ENCODE assay signal across 18 cellular contexts in genomic region chr19:40813182-40813581, GRCh38. TPM values are rescaled to one million over a fixed set of nuclear protein-coding genes. Genes with fewer than 3 reads are reported as not detected.
DNase-seq lines count a peak whose midpoint lies in the region; ATAC-seq, FAIRE-seq and TF ChIP-seq lines count a peak whose summit lies in the region.
"Had no signal": no experiment of that assay in that cellular context is flagged by ENCODE, and none has a peak within 500 bp of the region (broad histone marks: within the 10 kb centered on the region; RNA-seq: fewer than 3 reads in every experiment).

No MANE protein-coding gene starts in this region.

- intact Hi-C loops in lower lobe of right lung (cut with DNase I): no loop called here

- H2AFZ ChIP-seq in astrocyte (ENCODE audit: low read depth, low read length): no peak overlapping the region

- TF ChIP-seq CTCF in astrocyte (IDR thresholded peaks at IDR 0.05; ENCODE audit: insufficient read depth, low read depth, low read length): no peak
- TF ChIP-seq CTCF in lower lobe of right lung (IDR thresholded peaks at IDR 0.05): no peak
- TF ChIP-seq CTCF in endodermal cell (conservative IDR thresholded peaks at IDR 0.05): no peak

- no peaks in the 10 kb centered on the region for H3K27me3 Mint-ChIP-seq in activated naive CD4-positive, alpha-beta T cell treated with anti-CD3 and anti-CD28 coated beads, Interleukin-2, amount 50 U/mL, for 24 hours
- peaks cover 72% of the 10 kb centered on the region for H3K27me3 Mint-ChIP-seq in activated naive CD4-positive, alpha-beta T cell treated with anti-CD3 and anti-CD28 coated beads, Interleukin-2, amount 10 ng/mL, durations not matched to agents 7 days and 5 days
- H3K27me3 Mint-ChIP-seq in astrocyte (ENCODE audit: low read depth, unreplicated experiment) (peaks cover 16% of the 10 kb centered on the region), endodermal cell (ENCODE audit: insufficient read depth) (peaks cover 61% of the 10 kb centered on the region)

- H3K79me2 ChIP-seq in astrocyte (ENCODE audit: insufficient read depth, low read length): peaks cover 8% of the 10 kb centered on the region

- peaks cover 43% of the 10 kb centered on the region for H3K4me1 Mint-ChIP-seq in activated naive CD4-positive, alpha-beta T cell treated with anti-CD3 and anti-CD28 coated beads, Interleukin-2, amount 50 U/mL, for 24 hours
- peaks cover 52% of the 10 kb centered on the region for H3K4me1 Mint-ChIP-seq in activated naive CD4-positive, alpha-beta T cell treated with anti-CD3 and anti-CD28 coated beads, Interleukin-2, amount 10 ng/mL, durations not matched to agents 7 days and 5 days
- H3K4me1 Mint-ChIP-seq in astrocyte (ENCODE audit: low read depth, unreplicated experiment): peaks cover 19% of the 10 kb centered on the region
- peaks cover 14% of the 10 kb centered on the region for H3K4me1 Mint-ChIP-seq in endodermal cell

- H3K36me3 ChIP-seq in astrocyte (ENCODE audit: insufficient read depth, low read length) (peaks cover 4% of the 10 kb centered on the region), lower lobe of right lung (peaks cover 19% of the 10 kb centered on the region), endodermal cell (ENCODE audit: control insufficient read depth, insufficient read depth, low read length) (peaks cover 16% of the 10 kb centered on the region)

- CTCF ChIA-PET in activated naive CD4-positive, alpha-beta T cell treated with anti-CD3 and anti-CD28 coated beads, Interleukin-2, amount 10 ng/mL, durations not matched to agents 7 days and 5 days (lab: Charles Lee): no interaction called here

- H3K9me3 ChIP-seq in astrocyte (ENCODE audit: insufficient read depth, low read depth, low read length) (no peaks in the 10 kb centered on the region), lower lobe of right lung (no peaks in the 10 kb centered on the region), endodermal cell (ENCODE audit: control insufficient read depth, low read length) (no peaks in the 10 kb centered on the region)

- peak overlapping the region; percentile 93 for H3K4me3 Mint-ChIP-seq in activated naive CD4-positive, alpha-beta T cell treated with anti-CD3 and anti-CD28 coated beads, Interleukin-2, amount 50 U/mL, for 24 hours
- H3K4me3 Mint-ChIP-seq in activated naive CD4-positive, alpha-beta T cell treated with anti-CD3 and anti-CD28 coated beads, Interleukin-2, amount 10 ng/mL, durations not matched to agents 7 days and 5 days: no peak overlapping the region
- H3K4me3 Mint-ChIP-seq in astrocyte (ENCODE audit: unreplicated experiment): peak overlapping the region; percentile 62
- H3K4me3 Mint-ChIP-seq in endodermal cell: no peak overlapping the region

- H3K27ac ChIP-seq in astrocyte (ENCODE audit: low read depth, low read length): no peak overlapping the region
- no peak overlapping the region for H3K27ac ChIP-seq in lower lobe of right lung
- peak overlapping the region; percentile 17 for H3K27ac ChIP-seq in substantia nigra (ENCODE audit: low read depth, low read length, poor library complexity, severe bottlenecking)
- no peak overlapping the region for H3K27ac ChIP-seq in endodermal cell (ENCODE audit: low read depth, low read length)
- H3K27ac ChIP-seq: SK-N-MC had no signal

- 100% methylated on average over 2 of the region's 4 CpGs; no CpG with 5 or more reads in 1 of the 2 experiments for WGBS in endodermal cell (ENCODE audit: insufficient coverage in 1 of 2, insufficient read length in 1 of 2), 2 experiments

- ATAC-seq in lower lobe of right lung (peak; percentile 11 to 16), GM19463 (IDR thresholded peaks at IDR 0.05; ENCODE audit: unreplicated experiment) (no peak)

- H3K4me1 ChIP-seq in astrocyte (ENCODE audit: insufficient read depth, low read length) (peaks cover 11% of the 10 kb centered on the region), lower lobe of right lung (peaks cover 47% of the 10 kb centered on the region), endodermal cell (ENCODE audit: control insufficient read depth, insufficient read depth, low read length) (no peaks in the 10 kb centered on the region)

- no peaks in the 10 kb centered on the region for H3K9me3 Mint-ChIP-seq in activated naive CD4-positive, alpha-beta T cell treated with anti-CD3 and anti-CD28 coated beads, Interleukin-2, amount 50 U/mL, for 24 hours
- H3K9me3 Mint-ChIP-seq in activated naive CD4-positive, alpha-beta T cell treated with anti-CD3 and anti-CD28 coated beads, Interleukin-2, amount 10 ng/mL, durations not matched to agents 7 days and 5 days: no peaks in the 10 kb centered on the region
- H3K9me3 Mint-ChIP-seq in astrocyte (ENCODE audit: unreplicated experiment): no peaks in the 10 kb centered on the region
- no peaks in the 10 kb centered on the region for H3K9me3 Mint-ChIP-seq in endodermal cell

- no peak for DNase-seq in activated naive CD4-positive, alpha-beta T cell treated with anti-CD3 and anti-CD28 coated beads, Interleukin-2, amount 10 ng/mL, durations not matched to agents 7 days and 5 days
- DNase-seq in astrocyte (ENCODE audit: low read depth) (no peak), lower lobe of right lung (peak; percentile 61), substantia nigra (lab: John Stamatoyannopoulos, UW) (peak in 1 of 49 donors; percentile 55), endodermal cell (no peak), T-helper 1 cell (no peak)
- DNase-seq: activated effector memory CD4-positive, alpha-beta T cell treated with Interleukin-2 at 50 U/mL for 16 hours; COR-L47; GF-D8 had no signal

- no peak overlapping the region for H3K4me2 ChIP-seq in astrocyte (ENCODE audit: low read length)

- H3K27me3 ChIP-seq in astrocyte (ENCODE audit: insufficient read depth, low read length) (peaks cover 11% of the 10 kb centered on the region), lower lobe of right lung (ENCODE audit: low read depth) (no peaks in the 10 kb centered on the region), endodermal cell (ENCODE audit: control insufficient read depth, insufficient read depth, low read length, poor library complexity, severe bottlenecking) (no peaks in the 10 kb centered on the region)

- FAIRE-seq in astrocyte (lab: Jason Lieb, UNC): no peak
- FAIRE-seq: A204.1 had no signal

- H4K20me1 ChIP-seq in astrocyte (ENCODE audit: insufficient read depth, low read length): peaks cover 19% of the 10 kb centered on the region

- no peak overlapping the region for H3K27ac Mint-ChIP-seq in activated naive CD4-positive, alpha-beta T cell treated with anti-CD3 and anti-CD28 coated beads, Interleukin-2, amount 50 U/mL, for 24 hours
- H3K27ac Mint-ChIP-seq in activated naive CD4-positive, alpha-beta T cell treated with anti-CD3 and anti-CD28 coated beads, Interleukin-2, amount 10 ng/mL, durations not matched to agents 7 days and 5 days: no peak overlapping the region
- H3K27ac Mint-ChIP-seq in astrocyte (ENCODE audit: unreplicated experiment) (peak overlapping the region; percentile 62), endodermal cell (no peak overlapping the region)

- H3K4me3 ChIP-seq in astrocyte (ENCODE audit: insufficient read depth, low read depth, low read length): no peak overlapping the region
- H3K4me3 ChIP-seq in lower lobe of right lung: no peak overlapping the region
- no peak overlapping the region for H3K4me3 ChIP-seq in endodermal cell (ENCODE audit: low read length)
- H3K4me3 ChIP-seq: SK-N-MC had no signal

- H3K9ac ChIP-seq in astrocyte (ENCODE audit: low read length): no peak overlapping the region
- no peak overlapping the region for H3K9ac ChIP-seq in endodermal cell (ENCODE audit: extremely low read depth, low read length, poor library complexity, severe bottlenecking)

- no peaks in the 10 kb centered on the region for H3K36me3 Mint-ChIP-seq in activated naive CD4-positive, alpha-beta T cell treated with anti-CD3 and anti-CD28 coated beads, Interleukin-2, amount 50 U/mL, for 24 hours
- H3K36me3 Mint-ChIP-seq in activated naive CD4-positive, alpha-beta T cell treated with anti-CD3 and anti-CD28 coated beads, Interleukin-2, amount 10 ng/mL, durations not matched to agents 7 days and 5 days: peaks cover 24% of the 10 kb centered on the region
- peaks cover 6% of the 10 kb centered on the region for H3K36me3 Mint-ChIP-seq in astrocyte (ENCODE audit: low read depth, unreplicated experiment)
- peaks cover 6% of the 10 kb centered on the region for H3K36me3 Mint-ChIP-seq in endodermal cell (ENCODE audit: low read depth)

RNA-seq across cellular contexts. Expression of gene EGLN2, which starts 14.2 kb away (rescaled TPM):
- total RNA-seq in astrocyte: 82.1 and 84.6 TPM in 2 replicates
- total RNA-seq in lower lobe of right lung: 188 TPM
- total RNA-seq in endodermal cell: 10 to 100 TPM; 87.4 to 99.8 TPM
- polyA plus RNA-seq in endodermal cell (2013, experiment 1 of 2): 58.5 TPM
- polyA plus RNA-seq in endodermal cell (2013, experiment 2 of 2): 55.2 TPM

RNA-seq across cellular contexts. Expression of gene RAB4B, which starts 35.1 kb away (rescaled TPM):
- total RNA-seq in astrocyte (18.8 and 21.0 TPM in 2 replicates), lower lobe of right lung (48.5 TPM), endodermal cell (10 to 100 TPM; 29.2 to 34.1 TPM)
- 30.7 TPM for polyA plus RNA-seq in endodermal cell (2013, experiment 1 of 2)
- 28.4 TPM for polyA plus RNA-seq in endodermal cell (2013, experiment 2 of 2)

RNA-seq across cellular contexts. Expression of gene CYP2A6, which starts 37.1 kb away (rescaled TPM):
- total RNA-seq in astrocyte (not detected in 2 replicates), lower lobe of right lung (2.0 TPM), endodermal cell (not detected)
- polyA plus RNA-seq in endodermal cell (2013, experiment 1 of 2): not detected
- not detected for polyA plus RNA-seq in endodermal cell (2013, experiment 2 of 2)
- total RNA-seq: activated CD8-positive, alpha-beta memory T cell treated with anti-CD3 and anti-CD28 coated beads for 36 hours; HT-29; pulmonary artery endothelial cell; urinary bladder had no signal

RNA-seq across cellular contexts. Expression of gene MIA, which starts 37.9 kb away (rescaled TPM):
- 2.5 TPM in 2 replicates for total RNA-seq in astrocyte
- 1.7 TPM for total RNA-seq in lower lobe of right lung
- not detected for total RNA-seq in endodermal cell
- polyA plus RNA-seq in endodermal cell (2013, experiment 1 of 2): 3.2 TPM
- 5.2 TPM for polyA plus RNA-seq in endodermal cell (2013, experiment 2 of 2)
- total RNA-seq: activated CD8-positive, alpha-beta memory T cell treated with anti-CD3 and anti-CD28 coated beads for 36 hours; mesenteric fat pad had no signal

Comparison
In these comparisons a context has a peak if more than half of its experiments do, and no peak if none do; other contexts are left out.
1. H3K4me3 Mint-ChIP-seq: peak in activated naive CD4-positive, alpha-beta T cell treated with anti-CD3 and anti-CD28 coated beads, Interleukin-2, amount 50 U/mL, for 24 hours (single experiment) and astrocyte (single experiment); none in activated naive CD4-positive, alpha-beta T cell treated with anti-CD3 and anti-CD28 coated beads, Interleukin-2, amount 10 ng/mL, durations not matched to agents 7 days and 5 days (single experiment) and endodermal cell (single experiment).